ENCODE assay signal across 1 cellular context in the genomic region with DNA sequence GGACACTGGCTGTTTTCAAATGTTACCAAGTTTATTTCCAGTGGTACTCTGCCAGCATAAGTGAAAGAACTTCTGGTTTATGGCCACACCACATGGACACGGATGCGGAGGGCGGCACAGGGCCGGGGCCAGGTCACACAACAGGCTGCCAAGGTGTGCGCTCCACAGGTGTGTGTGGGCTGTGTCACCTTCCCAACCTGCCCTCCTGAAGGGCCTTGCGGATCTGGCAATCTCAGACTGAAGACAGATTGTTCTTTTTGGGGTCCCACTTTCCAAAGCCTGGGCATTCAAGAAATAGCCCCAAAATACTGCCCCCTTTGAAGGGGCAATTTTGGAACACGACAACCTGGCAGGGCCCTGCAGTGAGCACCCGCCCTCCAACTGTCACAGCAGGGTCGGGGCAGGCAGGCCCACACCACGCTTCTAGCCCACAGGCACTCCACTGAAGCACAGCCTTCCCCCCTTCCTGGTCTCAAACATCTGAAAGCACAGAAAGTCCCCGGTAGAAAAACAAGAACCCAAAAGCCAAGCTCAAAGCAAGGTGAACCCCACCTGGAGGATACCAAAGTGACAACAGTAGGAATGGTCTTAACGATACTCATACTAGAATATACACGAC.
A peak's percentile ranks its signal among the peaks of the same experiment; 100 is the strongest.
TF ChIP-seq lines count a peak whose summit lies in the region.

No MANE protein-coding gene starts in this region.

TF ChIP-seq in HepG2, 621 proteins besides CTCF, POLR2A, EP300 and RAD21:
- no peak for TF ChIP-seq HMGXB3 (CRISPR knock-in tag; IDR thresholded peaks at IDR 0.05; ENCODE audit: borderline replicate concordance)
- TF ChIP-seq ZNF205 (CRISPR knock-in tag; IDR thresholded peaks at IDR 0.05), result 0 out of 2 replicates have a peak, but pooled peaks have one; percentile 3
- TF ChIP-seq ZNF800 (CRISPR knock-in tag; IDR thresholded peaks at IDR 0.05), result no peak
- peak; percentile 75 for TF ChIP-seq AGO2 (optimal IDR thresholded peaks at IDR 0.05; ENCODE audit: low read depth, low read length)
- TF ChIP-seq MBNL3 (CRISPR knock-in tag; conservative IDR thresholded peaks at IDR 0.05), result no peak
- no peak for TF ChIP-seq SAP130 (CRISPR knock-in tag; IDR thresholded peaks at IDR 0.05; ENCODE audit: low read depth)
- TF ChIP-seq, protein P1, sequence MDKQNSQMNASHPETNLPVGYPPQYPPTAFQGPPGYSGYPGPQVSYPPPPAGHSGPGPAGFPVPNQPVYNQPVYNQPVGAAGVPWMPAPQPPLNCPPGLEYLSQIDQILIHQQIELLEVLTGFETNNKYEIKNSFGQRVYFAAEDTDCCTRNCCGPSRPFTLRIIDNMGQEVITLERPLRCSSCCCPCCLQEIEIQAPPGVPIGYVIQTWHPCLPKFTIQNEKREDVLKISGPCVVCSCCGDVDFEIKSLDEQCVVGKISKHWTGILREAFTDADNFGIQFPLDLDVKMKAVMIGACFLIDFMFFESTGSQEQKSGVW (CRISPR knock-in tag; IDR thresholded peaks at IDR 0.05; ENCODE audit: borderline replicate concordance), result no peak
- no peak for TF ChIP-seq ZNF816 (CRISPR knock-in tag; IDR thresholded peaks at IDR 0.05; ENCODE audit: borderline replicate concordance)
- TF ChIP-seq HOXA5 (CRISPR knock-in tag; IDR thresholded peaks at IDR 0.05), result no peak
- no peak for TF ChIP-seq NCOA2 (CRISPR knock-in tag; IDR thresholded peaks at IDR 0.05)
- TF ChIP-seq RBM22 (optimal IDR thresholded peaks at IDR 0.05; ENCODE audit: low read length), result peak; percentile 36
- no peak for TF ChIP-seq KAT2B (IDR thresholded peaks at IDR 0.05; ENCODE audit: borderline replicate concordance, low read depth, low read length)
- TF ChIP-seq, protein P2, sequence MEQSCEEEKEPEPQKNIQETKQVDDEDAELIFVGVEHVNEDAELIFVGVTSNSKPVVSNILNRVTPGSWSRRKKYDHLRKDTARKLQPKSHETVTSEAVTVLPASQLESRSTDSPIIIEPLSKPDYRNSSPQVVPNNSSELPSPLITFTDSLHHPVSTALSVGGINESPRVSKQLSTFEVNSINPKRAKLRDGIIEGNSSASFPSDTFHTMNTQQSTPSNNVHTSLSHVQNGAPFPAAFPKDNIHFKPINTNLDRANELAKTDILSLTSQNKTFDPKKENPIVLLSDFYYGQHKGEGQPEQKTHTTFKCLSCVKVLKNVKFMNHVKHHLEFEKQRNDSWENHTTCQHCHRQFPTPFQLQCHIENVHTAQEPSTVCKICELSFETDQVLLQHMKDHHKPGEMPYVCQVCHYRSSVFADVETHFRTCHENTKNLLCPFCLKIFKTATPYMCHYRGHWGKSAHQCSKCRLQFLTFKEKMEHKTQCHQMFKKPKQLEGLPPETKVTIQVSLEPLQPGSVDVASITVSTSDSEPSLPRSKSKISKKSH (CRISPR knock-in tag; IDR thresholded peaks at IDR 0.05; ENCODE audit: borderline replicate concordance), result no peak
- no peak for TF ChIP-seq ZNF501 (CRISPR knock-in tag; IDR thresholded peaks at IDR 0.05)
- TF ChIP-seq KDM6A (CRISPR knock-in tag; IDR thresholded peaks at IDR 0.05; ENCODE audit: low read depth), result no peak
- no peak for TF ChIP-seq PAF1 (CRISPR knock-in tag; IDR thresholded peaks at IDR 0.05)
- TF ChIP-seq, protein P3, sequence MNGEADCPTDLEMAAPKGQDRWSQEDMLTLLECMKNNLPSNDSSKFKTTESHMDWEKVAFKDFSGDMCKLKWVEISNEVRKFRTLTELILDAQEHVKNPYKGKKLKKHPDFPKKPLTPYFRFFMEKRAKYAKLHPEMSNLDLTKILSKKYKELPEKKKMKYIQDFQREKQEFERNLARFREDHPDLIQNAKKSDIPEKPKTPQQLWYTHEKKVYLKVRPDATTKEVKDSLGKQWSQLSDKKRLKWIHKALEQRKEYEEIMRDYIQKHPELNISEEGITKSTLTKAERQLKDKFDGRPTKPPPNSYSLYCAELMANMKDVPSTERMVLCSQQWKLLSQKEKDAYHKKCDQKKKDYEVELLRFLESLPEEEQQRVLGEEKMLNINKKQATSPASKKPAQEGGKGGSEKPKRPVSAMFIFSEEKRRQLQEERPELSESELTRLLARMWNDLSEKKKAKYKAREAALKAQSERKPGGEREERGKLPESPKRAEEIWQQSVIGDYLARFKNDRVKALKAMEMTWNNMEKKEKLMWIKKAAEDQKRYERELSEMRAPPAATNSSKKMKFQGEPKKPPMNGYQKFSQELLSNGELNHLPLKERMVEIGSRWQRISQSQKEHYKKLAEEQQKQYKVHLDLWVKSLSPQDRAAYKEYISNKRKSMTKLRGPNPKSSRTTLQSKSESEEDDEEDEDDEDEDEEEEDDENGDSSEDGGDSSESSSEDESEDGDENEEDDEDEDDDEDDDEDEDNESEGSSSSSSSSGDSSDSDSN (CRISPR knock-in tag; IDR thresholded peaks at IDR 0.05), result 0 out of 2 replicates have a peak, but pooled peaks have one; percentile 8
- no peak for TF ChIP-seq ARNT2 (CRISPR knock-in tag; IDR thresholded peaks at IDR 0.05; ENCODE audit: low read depth)
- TF ChIP-seq POLR2AphosphoS5 (IDR thresholded peaks at IDR 0.05; ENCODE audit: low read depth, low read length), result peak; percentile 12; the same call in 1 of the 2 replicates
- TF ChIP-seq, protein P4, sequence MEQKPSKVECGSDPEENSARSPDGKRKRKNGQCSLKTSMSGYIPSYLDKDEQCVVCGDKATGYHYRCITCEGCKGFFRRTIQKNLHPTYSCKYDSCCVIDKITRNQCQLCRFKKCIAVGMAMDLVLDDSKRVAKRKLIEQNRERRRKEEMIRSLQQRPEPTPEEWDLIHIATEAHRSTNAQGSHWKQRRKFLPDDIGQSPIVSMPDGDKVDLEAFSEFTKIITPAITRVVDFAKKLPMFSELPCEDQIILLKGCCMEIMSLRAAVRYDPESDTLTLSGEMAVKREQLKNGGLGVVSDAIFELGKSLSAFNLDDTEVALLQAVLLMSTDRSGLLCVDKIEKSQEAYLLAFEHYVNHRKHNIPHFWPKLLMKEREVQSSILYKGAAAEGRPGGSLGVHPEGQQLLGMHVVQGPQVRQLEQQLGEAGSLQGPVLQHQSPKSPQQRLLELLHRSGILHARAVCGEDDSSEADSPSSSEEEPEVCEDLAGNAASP (CRISPR knock-in tag; IDR thresholded peaks at IDR 0.05; ENCODE audit: borderline replicate concordance), result no peak
- no peak for TF ChIP-seq ZNF83 (CRISPR knock-in tag; IDR thresholded peaks at IDR 0.05; ENCODE audit: borderline replicate concordance)
- peak; percentile 60 for TF ChIP-seq RBFOX2 (IDR thresholded peaks at IDR 0.05; ENCODE audit: low read depth, low read length)
- 0 out of 2 replicates have a peak, but pooled peaks have one; percentile 13 for TF ChIP-seq ARHGAP35 (CRISPR knock-in tag; IDR thresholded peaks at IDR 0.05; ENCODE audit: borderline replicate concordance)
- TF ChIP-seq, protein P5, sequence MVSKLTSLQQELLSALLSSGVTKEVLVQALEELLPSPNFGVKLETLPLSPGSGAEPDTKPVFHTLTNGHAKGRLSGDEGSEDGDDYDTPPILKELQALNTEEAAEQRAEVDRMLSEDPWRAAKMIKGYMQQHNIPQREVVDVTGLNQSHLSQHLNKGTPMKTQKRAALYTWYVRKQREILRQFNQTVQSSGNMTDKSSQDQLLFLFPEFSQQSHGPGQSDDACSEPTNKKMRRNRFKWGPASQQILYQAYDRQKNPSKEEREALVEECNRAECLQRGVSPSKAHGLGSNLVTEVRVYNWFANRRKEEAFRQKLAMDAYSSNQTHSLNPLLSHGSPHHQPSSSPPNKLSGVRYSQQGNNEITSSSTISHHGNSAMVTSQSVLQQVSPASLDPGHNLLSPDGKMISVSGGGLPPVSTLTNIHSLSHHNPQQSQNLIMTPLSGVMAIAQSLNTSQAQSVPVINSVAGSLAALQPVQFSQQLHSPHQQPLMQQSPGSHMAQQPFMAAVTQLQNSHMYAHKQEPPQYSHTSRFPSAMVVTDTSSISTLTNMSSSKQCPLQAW (CRISPR knock-in tag; IDR thresholded peaks at IDR 0.05), result 0 out of 2 replicates have a peak, but pooled peaks have one; percentile 25
